In the genomic region with DNA sequence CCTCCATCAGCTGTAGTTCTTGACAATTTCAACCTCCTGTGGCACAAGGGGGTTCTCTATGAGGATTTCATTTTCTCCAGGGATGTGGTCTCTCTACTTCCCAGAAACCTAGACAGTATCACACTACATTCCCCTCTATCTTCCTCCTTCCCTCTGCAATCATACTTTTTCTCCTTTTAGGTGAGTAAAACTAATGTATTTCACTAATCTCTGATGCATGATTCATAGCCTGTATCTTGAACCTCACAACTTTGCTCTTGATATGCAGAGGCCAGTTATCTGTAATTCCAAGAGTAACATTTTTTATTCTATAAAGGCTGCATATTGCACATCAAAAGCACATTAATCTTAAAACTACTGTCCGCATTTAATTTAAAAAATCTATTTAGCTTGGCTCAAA, we compare ENCODE assay signal across 37 cellular contexts.
DNase-seq lines count a peak whose midpoint lies in the region; ATAC-seq, FAIRE-seq and TF ChIP-seq lines count a peak whose summit lies in the region.
"Had no signal": no experiment of that assay in that cellular context is flagged by ENCODE, and none has a peak within 500 bp of the region (broad histone marks: within the 10 kb centered on the region; RNA-seq: fewer than 3 reads in every experiment).

No MANE protein-coding gene starts in this region.

- H2AFZ ChIP-seq in astrocyte (ENCODE audit: low read depth, low read length) = no peak overlapping the region

- H3K27me3 Mint-ChIP-seq in astrocyte (ENCODE audit: low read depth, unreplicated experiment) (no peaks in the 10 kb centered on the region), nephron (ENCODE audit: low read depth) (peaks cover 5% of the 10 kb centered on the region)
- H3K27me3 Mint-ChIP-seq: CD4-positive, alpha-beta memory T cell; CD4-positive, alpha-beta T cell; CD4-positive, CD25-positive, alpha-beta regulatory T cell; CD8-positive, alpha-beta memory T cell had no signal

- no peaks in the 10 kb centered on the region for H3K27me3 ChIP-seq in astrocyte (ENCODE audit: insufficient read depth, low read length)
- no peaks in the 10 kb centered on the region for H3K27me3 ChIP-seq in left lung
- H3K27me3 ChIP-seq: BE2C; BLaER1; BLaER1 treated with 17β-estradiol and CSF1 and Interleukin-3, amounts not matched to agents 10 nM and 100 nM had no signal

- H3K36me3 ChIP-seq in astrocyte (ENCODE audit: insufficient read depth, low read length) (no peaks in the 10 kb centered on the region), left lung (no peaks in the 10 kb centered on the region)
- H3K36me3 ChIP-seq: BE2C; BLaER1; BLaER1 treated with 17β-estradiol and CSF1 and Interleukin-3, amounts not matched to agents 10 nM and 100 nM had no signal

- H3K4me3 Mint-ChIP-seq in astrocyte (ENCODE audit: unreplicated experiment) (no peak overlapping the region), nephron (no peak overlapping the region)
- H3K4me3 Mint-ChIP-seq: B cell; CD14-positive monocyte; CD4-positive, alpha-beta memory T cell; CD4-positive, alpha-beta T cell; CD4-positive, CD25-positive, alpha-beta regulatory T cell; CD8-positive, alpha-beta memory T cell; CD8-positive, alpha-beta T cell had no signal

- H3K79me2 ChIP-seq in astrocyte (ENCODE audit: insufficient read depth, low read length) = no peaks in the 10 kb centered on the region

- no peaks in the 10 kb centered on the region for H3K36me3 Mint-ChIP-seq in astrocyte (ENCODE audit: low read depth, unreplicated experiment)
- peaks cover 10% of the 10 kb centered on the region for H3K36me3 Mint-ChIP-seq in nephron (ENCODE audit: low read depth)
- H3K36me3 Mint-ChIP-seq: CD14-positive monocyte; CD4-positive, alpha-beta memory T cell; CD4-positive, CD25-positive, alpha-beta regulatory T cell; CD8-positive, alpha-beta memory T cell; CD8-positive, alpha-beta T cell had no signal

- H3K4me2 ChIP-seq in astrocyte (ENCODE audit: low read length) = no peak overlapping the region
- H3K4me2 ChIP-seq: A549; BLaER1; BLaER1 treated with 17β-estradiol and CSF1 and Interleukin-3, amounts not matched to agents 10 nM and 100 nM had no signal

- H4K20me1 ChIP-seq in astrocyte (ENCODE audit: insufficient read depth, low read length) = no peaks in the 10 kb centered on the region
- H4K20me1 ChIP-seq: BLaER1; BLaER1 treated with 17β-estradiol and CSF1 and Interleukin-3, amounts not matched to agents 10 nM and 100 nM had no signal

- H3K4me1 ChIP-seq in astrocyte (ENCODE audit: insufficient read depth, low read length) (peaks cover 2% of the 10 kb centered on the region), left lung (no peaks in the 10 kb centered on the region)
- H3K4me1 ChIP-seq: A549; BE2C; BLaER1; BLaER1 treated with 17β-estradiol and CSF1 and Interleukin-3, amounts not matched to agents 10 nM and 100 nM; Caco-2 had no signal

- no peak overlapping the region for H3K4me3 ChIP-seq in astrocyte (ENCODE audit: insufficient read depth, low read depth, low read length)
- H3K4me3 ChIP-seq in left lung = no peak overlapping the region
- H3K4me3 ChIP-seq: A549; BLaER1; BLaER1 treated with 17β-estradiol and CSF1 and Interleukin-3, amounts not matched to agents 10 nM and 100 nM had no signal

- H3K9me3 ChIP-seq in astrocyte (ENCODE audit: insufficient read depth, low read depth, low read length) (no peaks in the 10 kb centered on the region), left lung (peaks cover 0 to 12% of the 10 kb centered on the region in 2 donors)
- H3K9me3 ChIP-seq: A549, BE2C, BLaER1, Caco-2 had no signal

- no peak overlapping the region for H3K9ac ChIP-seq in astrocyte (ENCODE audit: low read length)
- H3K9ac ChIP-seq: BLaER1; BLaER1 treated with 17β-estradiol and CSF1 and Interleukin-3, amounts not matched to agents 10 nM and 100 nM had no signal

- intact Hi-C loops in left lung (cut with DNase I) = no loop called here

- H3K27ac ChIP-seq in astrocyte (ENCODE audit: low read depth, low read length) = no peak overlapping the region
- no peak overlapping the region for H3K27ac ChIP-seq in left lung
- H3K27ac ChIP-seq: 22Rv1; A549; BLaER1; BLaER1 treated with 17β-estradiol and CSF1 and Interleukin-3, amounts not matched to agents 10 nM and 100 nM; C4-2B had no signal

- FAIRE-seq in astrocyte (lab: Jason Lieb, UNC) = no peak
- FAIRE-seq: A204.1, A549, D721Med had no signal

- in situ Hi-C loops in GM13977 (cut with MboI; ENCODE audit: low pct_unique_long_range_greater_than_20kb, low sequenced_read_pairs, unreplicated experiment) = no loop called here

- H3K4me1 Mint-ChIP-seq in astrocyte (ENCODE audit: low read depth, unreplicated experiment) = peaks cover 10% of the 10 kb centered on the region
- H3K4me1 Mint-ChIP-seq in nephron = peaks cover 18% of the 10 kb centered on the region
- H3K4me1 Mint-ChIP-seq: B cell; CD14-positive monocyte; CD4-positive, alpha-beta memory T cell; CD4-positive, CD25-positive, alpha-beta regulatory T cell; CD8-positive, alpha-beta memory T cell had no signal

- H3K9me3 Mint-ChIP-seq in astrocyte (ENCODE audit: unreplicated experiment) (peaks cover 13% of the 10 kb centered on the region), nephron (peaks cover 44% of the 10 kb centered on the region)

- TF ChIP-seq CTCF in astrocyte (IDR thresholded peaks at IDR 0.05; ENCODE audit: insufficient read depth, low read depth, low read length) (no peak), nephron (IDR thresholded peaks at IDR 0.05; ENCODE audit: unreplicated experiment in 3 of 3) (no peak), GM13977 (IDR thresholded peaks at IDR 0.05; ENCODE audit: extremely low read depth, insufficient read depth, missing control alignments) (no peak), left lung (IDR thresholded peaks at IDR 0.05) (no peak)

- H3K27ac Mint-ChIP-seq in astrocyte (ENCODE audit: unreplicated experiment) = no peak overlapping the region
- peak overlapping the region; percentile 42 to 70 (median 69) for H3K27ac Mint-ChIP-seq in nephron
- H3K27ac Mint-ChIP-seq: B cell; CD14-positive monocyte; CD4-positive, alpha-beta memory T cell; CD4-positive, alpha-beta T cell; CD4-positive, CD25-positive, alpha-beta regulatory T cell; CD8-positive, alpha-beta memory T cell; CD8-positive, alpha-beta T cell had no signal

- ATAC-seq in HG02852 (IDR thresholded peaks at IDR 0.05; ENCODE audit: unreplicated experiment) = no peak
- ATAC-seq in left lung = no peak
- ATAC-seq: A549; CD8-positive, alpha-beta T cell had no signal

- DNase-seq in NCI-H226 (peak; percentile 75), amniotic epithelial cell (ENCODE audit: low read depth) (peak; percentile 46), astrocyte (ENCODE audit: low read depth) (peak; percentile 45), GM13977 (ENCODE audit: low spot score) (no peak), left lung (no peak)
- DNase-seq in stimulated activated CD4-positive, alpha-beta T cell treated with anti-CD3 and anti-CD28 coated beads, Interleukin-4, amount 100 ng/mL, for 24 hours = no peak
- DNase-seq: 8988T; ACHN; AML-193; BE2C; C1 segment of cervical spinal cord; Caco-2; Calu3; CD4-positive, alpha-beta memory T cell; CD4-positive, alpha-beta T cell; CD4-positive, CD25-positive, alpha-beta regulatory T cell; CD8-positive, alpha-beta memory T cell; CD8-positive, alpha-beta T cell; COR-L47; DMS 273 treated with DMSO at 0.1 percent for 48 hours; DMS153; DMS53; DMS79; DMS79 treated with DMSO at 0.1 percent for 48 hours; DND-41; EL had no signal

Comparison
In these comparisons a context has a peak if more than half of its experiments do, and no peak if none do; other contexts are left out.
1. DNase-seq: peak in NCI-H226 (single experiment), amniotic epithelial cell (single experiment) and astrocyte (single experiment); none in GM13977 (single experiment), left lung (0 of 2) and stimulated activated CD4-positive, alpha-beta T cell treated with anti-CD3 and anti-CD28 coated beads, Interleukin-4, amount 100 ng/mL, for 24 hours (single experiment).